In the genomic region with DNA sequence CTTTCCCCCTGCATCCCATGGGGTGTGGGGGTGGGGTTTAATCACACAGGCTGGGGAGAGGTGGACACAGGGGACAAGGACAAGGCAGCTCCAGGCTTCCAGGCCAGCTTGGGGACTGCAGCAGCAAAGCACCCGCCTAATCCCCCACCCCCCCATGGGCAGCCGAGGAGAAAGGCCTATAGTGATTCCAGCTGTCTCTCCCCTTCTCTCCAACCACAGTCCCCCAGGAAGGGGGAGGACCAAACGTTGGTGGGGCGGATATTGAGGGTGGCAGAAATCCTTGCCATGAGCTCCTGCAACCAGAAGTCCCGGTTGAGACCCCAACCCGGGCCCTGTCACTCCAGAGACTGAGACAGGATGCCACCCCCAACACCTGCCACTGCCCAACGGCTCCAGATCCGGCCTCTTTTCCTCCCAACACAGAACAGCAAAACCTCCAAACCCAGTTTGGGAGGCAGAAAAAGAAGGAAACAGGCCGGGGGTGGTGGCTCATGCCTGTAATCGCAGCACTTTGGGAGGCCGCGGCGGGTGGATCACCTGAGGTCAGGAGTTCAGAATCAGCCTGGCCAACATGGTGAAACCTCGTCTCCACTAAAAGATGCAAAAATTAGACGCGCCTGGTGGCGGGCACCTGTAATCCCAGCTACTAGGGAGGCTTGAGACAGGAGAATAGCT, we compare ENCODE assay signal across 9 cellular contexts. TPM values are rescaled to one million over a fixed set of nuclear protein-coding genes. Genes with fewer than 3 reads are reported as not detected.
DNase-seq lines count a peak whose midpoint lies in the region; ATAC-seq and TF ChIP-seq lines count a peak whose summit lies in the region.
"Had no signal": no experiment of that assay in that cellular context is flagged by ENCODE, and none has a peak within 500 bp of the region (broad histone marks: within the 10 kb centered on the region; RNA-seq: fewer than 3 reads in every experiment).

No MANE protein-coding gene starts in this region.

- H3K27ac ChIP-seq in coronary artery (peak overlapping the region in 1 of 2 donors; percentile 90), mesodermal cell (ENCODE audit: low read depth, low read length, severe bottlenecking) (peak overlapping the region; percentile 90), tibial nerve (peak overlapping the region; percentile 61 to 95 (median 94))

- H3K4me3 ChIP-seq in coronary artery, result peak overlapping the region; percentile 74
- H3K4me3 ChIP-seq in mesodermal cell (ENCODE audit: extremely low read depth, insufficient read depth, low read length, poor library complexity, severe bottlenecking), result peak overlapping the region; percentile 96
- H3K4me3 ChIP-seq in tibial nerve, result peak overlapping the region; percentile 65 to 89 (median 82)

- no peaks in the 10 kb centered on the region for H3K36me3 Mint-ChIP-seq in activated naive CD8-positive, alpha-beta T cell
- H3K36me3 Mint-ChIP-seq in activated naive CD8-positive, alpha-beta T cell treated with anti-CD3 and anti-CD28 coated beads, Interleukin-2, amount 50 U/mL, for 24 hours (ENCODE audit: low read depth), result no peaks in the 10 kb centered on the region
- H3K36me3 Mint-ChIP-seq: activated CD4-positive, alpha-beta memory T cell treated with anti-CD3 and anti-CD28 coated beads for 36 hours had no signal

- no peak for DNase-seq in activated naive CD8-positive, alpha-beta T cell treated with anti-CD3 and anti-CD28 coated beads, Interleukin-2, amount 50 U/mL, for 24 hours
- DNase-seq in coronary artery (ENCODE audit: low spot score) (no peak), tibial nerve (ENCODE audit: low spot score in 2 of 2) (no peak), NCI-H2227 (lab: John Stamatoyannopoulos, UW; ENCODE audit: unreplicated experiment) (no peak), NCI-H2029 treated with DMSO at 0.1 percent for 48 hours (lab: John Stamatoyannopoulos, UW) (no peak), NCI-H128 (lab: John Stamatoyannopoulos, UW; ENCODE audit: unreplicated experiment) (no peak)

- no peak for TF ChIP-seq POLR2A in tibial nerve (IDR thresholded peaks at IDR 0.05)

- no peaks in the 10 kb centered on the region for H3K9me3 Mint-ChIP-seq in activated naive CD8-positive, alpha-beta T cell (ENCODE audit: low read depth)
- H3K9me3 Mint-ChIP-seq in activated naive CD8-positive, alpha-beta T cell treated with anti-CD3 and anti-CD28 coated beads, Interleukin-2, amount 50 U/mL, for 24 hours, result no peaks in the 10 kb centered on the region
- H3K9me3 Mint-ChIP-seq: activated CD4-positive, alpha-beta memory T cell treated with anti-CD3 and anti-CD28 coated beads for 36 hours had no signal

- H3K36me3 ChIP-seq in mesodermal cell (ENCODE audit: control insufficient read depth, insufficient read depth, low read length) (peaks cover 42% of the 10 kb centered on the region), tibial nerve (peaks cover 0 to 16% (median 0%) of the 10 kb centered on the region in 3 donors)

- no peak for TF ChIP-seq CTCF in coronary artery (IDR thresholded peaks at IDR 0.05)
- no peak for TF ChIP-seq CTCF in tibial nerve (IDR thresholded peaks at IDR 0.05)

- H3K4me3 Mint-ChIP-seq in activated naive CD8-positive, alpha-beta T cell, result peak overlapping the region; percentile 60
- no peak overlapping the region for H3K4me3 Mint-ChIP-seq in activated naive CD8-positive, alpha-beta T cell treated with anti-CD3 and anti-CD28 coated beads, Interleukin-2, amount 50 U/mL, for 24 hours

- no peak for TF ChIP-seq EP300 in tibial nerve (IDR thresholded peaks at IDR 0.05)

- H3K9me3 ChIP-seq in mesodermal cell (ENCODE audit: control insufficient read depth, low read length), result no peaks in the 10 kb centered on the region
- no peaks in the 10 kb centered on the region for H3K9me3 ChIP-seq in tibial nerve

- H3K27ac Mint-ChIP-seq in activated naive CD8-positive, alpha-beta T cell, result no peak overlapping the region
- H3K27ac Mint-ChIP-seq in activated naive CD8-positive, alpha-beta T cell treated with anti-CD3 and anti-CD28 coated beads, Interleukin-2, amount 50 U/mL, for 24 hours, result no peak overlapping the region
- H3K27ac Mint-ChIP-seq: activated CD4-positive, alpha-beta memory T cell treated with anti-CD3 and anti-CD28 coated beads for 36 hours had no signal

- no peak for ATAC-seq in activated naive CD8-positive, alpha-beta T cell treated with anti-CD3 and anti-CD28 coated beads, Interleukin-2, amount 50 U/mL, for 24 hours

- H3K4me1 ChIP-seq in mesodermal cell (ENCODE audit: control insufficient read depth, insufficient read depth, low read length, poor library complexity, severe bottlenecking) (peaks cover 40% of the 10 kb centered on the region), tibial nerve (peaks cover 0 to 69% (median 51%) of the 10 kb centered on the region in 4 donors)

- WGBS in mesodermal cell (ENCODE audit: insufficient coverage in 2 of 2), 2 experiments, result 4 to 9% methylated on average over 9 to 11 of the region's 17 CpGs
- WGBS in tibial nerve, 2 donors, result 22 to 31% methylated on average over 15 to 16 of the region's 17 CpGs

- peaks cover 5% of the 10 kb centered on the region for H3K27me3 Mint-ChIP-seq in activated naive CD8-positive, alpha-beta T cell
- H3K27me3 Mint-ChIP-seq in activated naive CD8-positive, alpha-beta T cell treated with anti-CD3 and anti-CD28 coated beads, Interleukin-2, amount 50 U/mL, for 24 hours, result peaks cover 21% of the 10 kb centered on the region

- no peaks in the 10 kb centered on the region for H3K27me3 ChIP-seq in tibial nerve

- H3K4me1 Mint-ChIP-seq in activated naive CD8-positive, alpha-beta T cell (ENCODE audit: low read depth), result peaks cover 28% of the 10 kb centered on the region
- H3K4me1 Mint-ChIP-seq in activated naive CD8-positive, alpha-beta T cell treated with anti-CD3 and anti-CD28 coated beads, Interleukin-2, amount 50 U/mL, for 24 hours, result peaks cover 36% of the 10 kb centered on the region

RNA-seq across cellular contexts. Expression of gene EPHA2, which starts 1.7 kb away (rescaled TPM):
- polyA plus RNA-seq in mesodermal cell (2013, experiment 1 of 2), result 89.4 TPM
- polyA plus RNA-seq in mesodermal cell (2013, experiment 2 of 2), result 69.9 TPM
- 10 to 100 TPM; 30.0 to 66.9 (median 35.9) TPM for total RNA-seq in tibial nerve

RNA-seq across cellular contexts. Expression of gene ARHGEF19, which starts 58.3 kb away (rescaled TPM):
- polyA plus RNA-seq in mesodermal cell (2013, experiment 1 of 2), result 9.8 TPM
- 7.7 TPM for polyA plus RNA-seq in mesodermal cell (2013, experiment 2 of 2)
- 10 to 100 TPM in 2 of 4 donors, 1 to 10 TPM in 2; 7.8 to 19.3 (median 11.1) TPM for total RNA-seq in tibial nerve
